13 cellular contexts compared by ENCODE assay signal in genomic region chr19:45800009-45800553, GRCh38. TPM values are rescaled to one million over a fixed set of nuclear protein-coding genes. Genes with fewer than 3 reads are reported as not detected.
DNase-seq lines count a peak whose midpoint lies in the region; ATAC-seq and TF ChIP-seq lines count a peak whose summit lies in the region.
"Had no signal": no experiment of that assay in that cellular context is flagged by ENCODE, and none has a peak within 500 bp of the region (broad histone marks: within the 10 kb centered on the region; RNA-seq: fewer than 3 reads in every experiment).

No MANE protein-coding gene starts in this region.

- TF ChIP-seq CTCF in MCF 10A (IDR thresholded peaks at IDR 0.05; ENCODE audit: unreplicated experiment), result no peak
- no peak for TF ChIP-seq CTCF in breast epithelium (IDR thresholded peaks at IDR 0.05)
- TF ChIP-seq CTCF in RWPE2 (IDR thresholded peaks at IDR 0.05; ENCODE audit: poor library complexity, severe bottlenecking), result no peak
- no peak for TF ChIP-seq CTCF in foreskin keratinocyte (conservative IDR thresholded peaks at IDR 0.05)
- no peak for TF ChIP-seq CTCF in uterus (IDR thresholded peaks at IDR 0.05)

- POLR2A ChIA-PET in MCF 10A (lab: Yijun Ruan, JAX), result interaction anchor here (1.0 to 2.6 kb wide), 4 partner anchors 12 to 108 kb away, joined by 3 to 41 read pairs (median 4); partner anchors contain the start of genes DMPK, QPCTL, SIX5 and SNRPD2

- H3K4me1 ChIP-seq in breast epithelium (no peaks in the 10 kb centered on the region), RWPE2 (ENCODE audit: insufficient read depth, poor library complexity, severe bottlenecking) (no peaks in the 10 kb centered on the region), foreskin keratinocyte (peaks cover 5% of the 10 kb centered on the region), uterus (no peaks in the 10 kb centered on the region)

- H3K27me3 Mint-ChIP-seq in MCF 10A (ENCODE audit: insufficient read depth, unreplicated experiment), result no peaks in the 10 kb centered on the region

- H3K36me3 ChIP-seq in breast epithelium, result no peaks in the 10 kb centered on the region
- no peaks in the 10 kb centered on the region for H3K36me3 ChIP-seq in RWPE2 (ENCODE audit: low read depth)
- H3K36me3 ChIP-seq in uterus, result no peaks in the 10 kb centered on the region
- H3K36me3 ChIP-seq: thoracic aorta had no signal

- no peaks in the 10 kb centered on the region for H3K4me1 Mint-ChIP-seq in MCF 10A (ENCODE audit: insufficient read depth, unreplicated experiment)

- ATAC-seq in RWPE2 (ENCODE audit: low read depth) (peak; percentile 56; the same call in 1 of the 3 replicates), foreskin keratinocyte (peak; percentile 53), GM18873 (IDR thresholded peaks at IDR 0.05; ENCODE audit: low FRiP score, unreplicated experiment) (no peak)

- intact Hi-C loops in MCF 10A (cut with micrococcal nuclease), result no loop called here
- intact Hi-C loops in breast epithelium (cut with DNase I; ENCODE audit: low total_unique reads), result no loop called here
- intact Hi-C loops in uterus (cut with DNase I; ENCODE audit: low total_unique reads), result no loop called here

- BruUV-seq in MCF 10A (replicated peaks; lab: Mats Ljungman, UMichigan), result no TSS peak

- no peak overlapping the region for H3K27ac Mint-ChIP-seq in MCF 10A (ENCODE audit: low read depth, unreplicated experiment)
- H3K27ac Mint-ChIP-seq: activated B cell treated with CpG ODN at 0.5 μM for 24 hours had no signal

- CTCF ChIA-PET in MCF 10A (lab: Yijun Ruan, JAX), result interaction anchor here (0.6 to 2.8 kb wide), 12 partner anchors 8 to 120 kb away, joined by 3 to 20 read pairs (median 4); partner anchors contain the start of gene SIX5

- TF ChIP-seq POLR2A in breast epithelium (IDR thresholded peaks at IDR 0.05) (no peak), uterus (IDR thresholded peaks at IDR 0.05) (no peak)

- H3K4me3 Mint-ChIP-seq in MCF 10A (ENCODE audit: unreplicated experiment), result no peak overlapping the region
- H3K4me3 Mint-ChIP-seq: activated B cell treated with CpG ODN at 0.5 μM for 24 hours had no signal

- H3K4me3 ChIP-seq in breast epithelium (no peak overlapping the region), RWPE2 (ENCODE audit: severe bottlenecking) (no peak overlapping the region), uterus (no peak overlapping the region)
- H3K4me3 ChIP-seq: thoracic aorta had no signal

- H3K9me3 ChIP-seq in breast epithelium, result no peaks in the 10 kb centered on the region
- H3K9me3 ChIP-seq in RWPE2 (ENCODE audit: severe bottlenecking), result no peaks in the 10 kb centered on the region
- H3K9me3 ChIP-seq in uterus, result no peaks in the 10 kb centered on the region
- H3K9me3 ChIP-seq: thoracic aorta had no signal

- H3K27ac ChIP-seq in breast epithelium, result no peak overlapping the region
- H3K27ac ChIP-seq in RWPE2 (ENCODE audit: poor library complexity, severe bottlenecking), result no peak overlapping the region
- no peak overlapping the region for H3K27ac ChIP-seq in foreskin keratinocyte
- H3K27ac ChIP-seq in uterus, result peak overlapping the region; percentile 51 to 59
- H3K27ac ChIP-seq: thoracic aorta had no signal

- H3K27me3 ChIP-seq in breast epithelium, result no peaks in the 10 kb centered on the region
- no peaks in the 10 kb centered on the region for H3K27me3 ChIP-seq in RWPE2 (ENCODE audit: insufficient read depth, poor library complexity, severe bottlenecking)
- no peaks in the 10 kb centered on the region for H3K27me3 ChIP-seq in foreskin keratinocyte
- H3K27me3 ChIP-seq in uterus, result no peaks in the 10 kb centered on the region

- H3K36me3 Mint-ChIP-seq in MCF 10A (ENCODE audit: insufficient read depth, unreplicated experiment), result peaks cover 6% of the 10 kb centered on the region

- DNase-seq in MCF 10A (ENCODE audit: unreplicated experiment) (peak; percentile 59), breast epithelium (ENCODE audit: low spot score in 2 of 2) (no peak), RWPE2 (ENCODE audit: low spot score) (no peak), foreskin keratinocyte (no peak), uterus (no peak), germinal center (ENCODE audit: low spot score) (no peak), COLO668 (lab: John Stamatoyannopoulos, UW; ENCODE audit: unreplicated experiment) (no peak)
- DNase-seq: 8988T, activated B cell treated with CpG ODN at 0.5 μM for 24 hours, DND-41, NCI-H524 had no signal

- H3K9me3 Mint-ChIP-seq in MCF 10A (ENCODE audit: unreplicated experiment), result no peaks in the 10 kb centered on the region
- H3K9me3 Mint-ChIP-seq: activated B cell treated with CpG ODN at 0.5 μM for 24 hours had no signal

RNA-seq across cellular contexts. Expression of gene DMWD, which starts 7.4 kb away (rescaled TPM):
- total RNA-seq in MCF 10A (2022), result 57.5 and 71.6 TPM in 2 replicates
- 10 to 100 TPM; 24.2 to 31.1 (median 29.3) TPM for total RNA-seq in breast epithelium
- total RNA-seq in foreskin keratinocyte, result 39.8 TPM in 2 replicates
- polyA plus RNA-seq in foreskin keratinocyte, result 26.4 and 27.7 TPM in 2 replicates
- total RNA-seq in uterus, result 100 to 1,000 TPM in 1 of 4 donors, 10 to 100 TPM in 2, 1 to 10 TPM in 1; 4.4 to 103 (median 36.9) TPM

RNA-seq across cellular contexts. Expression of gene RSPH6A, which starts 15.0 kb away (rescaled TPM):
- 0.21 and 0.29 TPM in 2 replicates for total RNA-seq in MCF 10A (2022)
- under 1 TPM in 1 of 3 donors, not detected in 2; 0.15 TPM for total RNA-seq in breast epithelium
- 0.24 TPM in 1 of 2 replicates, not detected in the other for total RNA-seq in foreskin keratinocyte
- 0.08 TPM in 1 of 2 replicates, not detected in the other for polyA plus RNA-seq in foreskin keratinocyte
- under 1 TPM in 2 of 4 donors, not detected in 2; 0.14 to 0.40 TPM for total RNA-seq in uterus
- total RNA-seq: thoracic aorta had no signal

RNA-seq across cellular contexts. Expression of gene DMPK, which starts 17.8 kb away (rescaled TPM):
- total RNA-seq in MCF 10A (2022), result 40.5 and 52.4 TPM in 2 replicates
- total RNA-seq in breast epithelium, result 10 to 100 TPM; 16.0 to 25.6 (median 24.5) TPM
- 7.4 and 8.4 TPM in 2 replicates for total RNA-seq in foreskin keratinocyte
- polyA plus RNA-seq in foreskin keratinocyte, result 8.0 and 9.8 TPM in 2 replicates
- total RNA-seq in uterus, result 100 to 1,000 TPM in 1 of 4 donors, 10 to 100 TPM in 3; 15.3 to 211 (median 43.8) TPM

RNA-seq across cellular contexts. Expression of gene SIX5, which starts 31.0 kb away (rescaled TPM):
- 17.3 and 19.6 TPM in 2 replicates for total RNA-seq in MCF 10A (2022)
- total RNA-seq in breast epithelium, result 10 to 100 TPM in 2 of 3 donors, 1 to 10 TPM in 1; 8.6 to 11.8 (median 11.8) TPM
- 5.4 and 7.8 TPM in 2 replicates for total RNA-seq in foreskin keratinocyte
- 8.1 and 10.6 TPM in 2 replicates for polyA plus RNA-seq in foreskin keratinocyte
- total RNA-seq in uterus, result 10 to 100 TPM in 2 of 4 donors, 1 to 10 TPM in 2; 4.4 to 48.9 (median 12.5) TPM

Comparison
In these comparisons a context has a peak if more than half of its experiments do, and no peak if none do; other contexts are left out.
1. H3K27ac ChIP-seq: peak in uterus (2 of 2); none in breast epithelium (0 of 2), RWPE2 (single experiment) and foreskin keratinocyte (single experiment).